In the genomic region with DNA sequence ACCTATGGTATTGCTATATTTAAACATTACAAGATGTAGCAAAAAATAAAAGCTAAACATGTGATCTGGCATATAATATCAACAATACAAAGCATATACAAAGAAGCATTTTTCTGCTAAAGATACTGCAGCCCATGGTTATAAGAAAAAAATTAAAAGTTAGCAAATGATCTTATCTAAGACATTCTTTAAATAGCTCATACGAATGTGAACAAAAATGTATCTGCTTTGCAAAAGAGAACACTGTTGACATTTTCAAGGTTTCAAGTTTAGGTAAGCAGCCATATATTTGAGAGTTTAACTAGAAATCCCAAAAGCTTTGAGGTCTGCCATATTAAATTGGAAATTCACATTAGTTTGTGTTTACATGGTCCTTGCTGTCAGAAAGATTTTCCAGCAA, we compare ENCODE assay signal across 28 cellular contexts.
"Had no signal": no experiment of that assay in that cellular context is flagged by ENCODE, and none has a peak within 500 bp of the region (broad histone marks: within the 10 kb centered on the region; RNA-seq: fewer than 3 reads in every experiment).

No MANE protein-coding gene starts in this region.

- H3K27ac ChIP-seq: esophagus squamous epithelium, foreskin keratinocyte, gastroesophageal sphincter, heart left ventricle, neutrophil, parathyroid adenoma, right lobe of liver, suprapubic skin, transverse colon, upper lobe of right lung, uterus had no signal

- H3K9me3 Mint-ChIP-seq: effector memory CD8-positive, alpha-beta T cell; neural crest cell; stimulated activated naive CD8-positive, alpha-beta T cell treated with anti-CD3 and anti-CD28 coated beads, Interleukin-15, Interleukin-2, amounts not matched to agents 100 ng/mL and 50 ng/mL, for 24 hours had no signal

- H3K27me3 Mint-ChIP-seq: effector memory CD8-positive, alpha-beta T cell; memory B cell; naive B cell; progenitor cell of endocrine pancreas; stimulated activated naive B cell treated with anti-CD40 and anti-IgM and Interleukin-4, amounts not matched to agents 10 μg/mL and 1 μg/mL and 100 μg/mL, for 72 hours; stimulated activated naive CD8-positive, alpha-beta T cell treated with anti-CD3 and anti-CD28 coated beads, Interleukin-15, Interleukin-2, amounts not matched to agents 100 ng/mL and 50 ng/mL, for 24 hours had no signal

- H3K4me3 ChIP-seq: esophagus squamous epithelium, gastroesophageal sphincter, heart left ventricle, lung, mucosa of descending colon, right lobe of liver, suprapubic skin, transverse colon, upper lobe of right lung, uterus had no signal

- H3K36me3 Mint-ChIP-seq: memory B cell; naive B cell; natural killer cell treated with Interleukin-12 subunit alpha and Interleukin-12 subunit beta and Interleukin-15 and Interleukin-18, amount 100 ng/mL, for 72 hours; stimulated activated naive B cell treated with anti-CD40 and anti-IgM and Interleukin-4, amounts not matched to agents 10 μg/mL and 1 μg/mL and 100 μg/mL, for 72 hours had no signal

- H3K4me1 ChIP-seq: esophagus squamous epithelium, foreskin keratinocyte, heart left ventricle, parathyroid adenoma, right lobe of liver, suprapubic skin, upper lobe of right lung, uterus had no signal

- H3K27me3 ChIP-seq: esophagus squamous epithelium, foreskin keratinocyte, gastroesophageal sphincter, heart left ventricle, neutrophil, right lobe of liver, suprapubic skin, transverse colon, upper lobe of right lung, uterus had no signal

- H3K79me2 ChIP-seq: parathyroid adenoma had no signal

- H3K4me1 Mint-ChIP-seq: memory B cell, naive B cell, neural crest cell had no signal

- H3K9ac ChIP-seq: parathyroid adenoma had no signal

- H3K27ac Mint-ChIP-seq: effector memory CD8-positive, alpha-beta T cell; memory B cell; natural killer cell treated with Interleukin-12 subunit alpha and Interleukin-12 subunit beta and Interleukin-15 and Interleukin-18, amount 100 ng/mL, for 72 hours; progenitor cell of endocrine pancreas; stimulated activated naive B cell treated with anti-CD40 and anti-IgM and Interleukin-4, amounts not matched to agents 10 μg/mL and 1 μg/mL and 100 μg/mL, for 72 hours; stimulated activated naive CD8-positive, alpha-beta T cell treated with anti-CD3 and anti-CD28 coated beads, Interleukin-15, Interleukin-2, amounts not matched to agents 100 ng/mL and 50 ng/mL, for 24 hours had no signal

- H3K4me3 Mint-ChIP-seq: effector memory CD8-positive, alpha-beta T cell; memory B cell; naive B cell; natural killer cell treated with Interleukin-12 subunit alpha and Interleukin-12 subunit beta and Interleukin-15 and Interleukin-18, amount 100 ng/mL, for 72 hours; neural crest cell; stimulated activated naive B cell treated with anti-CD40 and anti-IgM and Interleukin-4, amounts not matched to agents 10 μg/mL and 1 μg/mL and 100 μg/mL, for 72 hours; stimulated activated naive CD8-positive, alpha-beta T cell treated with anti-CD3 and anti-CD28 coated beads, Interleukin-15, Interleukin-2, amounts not matched to agents 100 ng/mL and 50 ng/mL, for 24 hours had no signal

- DNase-seq: cortex of kidney; effector memory CD8-positive, alpha-beta T cell; esophagus squamous epithelium; foreskin keratinocyte; heart left ventricle; hippocampal formation; kidney; mucosa of descending colon; naive B cell; right lobe of liver; small intestine; stimulated activated CD4-positive, alpha-beta T cell treated with anti-CD3 and anti-CD28 coated beads, Interleukin-15, amount 100 ng/mL, for 24 hours; stimulated activated CD4-positive, alpha-beta T cell treated with anti-CD3 and anti-CD28 coated beads, Interleukin-2, amount 100 ng/mL, for 48 hours; stimulated activated naive B cell treated with anti-CD40 and anti-IgM and Interleukin-4, amounts not matched to agents 10 μg/mL and 1 μg/mL and 100 μg/mL, for 72 hours; transverse colon; upper lobe of right lung; uterus had no signal

- H3K9me3 ChIP-seq: esophagus squamous epithelium, mucosa of descending colon, right lobe of liver, suprapubic skin, upper lobe of right lung, uterus had no signal

- H3K36me3 ChIP-seq: esophagus squamous epithelium, gastroesophageal sphincter, heart left ventricle, neutrophil, right lobe of liver, suprapubic skin, transverse colon, upper lobe of right lung, uterus had no signal

- ATAC-seq: effector memory CD8-positive, alpha-beta T cell; foreskin keratinocyte; gastroesophageal sphincter; heart left ventricle; left lobe of liver; mucosa of descending colon; natural killer cell treated with Interleukin-12 subunit alpha and Interleukin-12 subunit beta and Interleukin-15 and Interleukin-18, amount 100 ng/mL, for 72 hours; right lobe of liver; stimulated activated naive B cell treated with anti-CD40 and anti-IgM and Interleukin-4, amounts not matched to agents 10 μg/mL and 1 μg/mL and 100 μg/mL, for 72 hours; upper lobe of right lung had no signal

- H2AFZ ChIP-seq: parathyroid adenoma had no signal
